In genomic region chr14:24052656-24053547, GRCh38 we compare ENCODE assay signal across 1 cellular context.
A peak's percentile ranks its signal among the peaks of the same experiment; 100 is the strongest.
TF ChIP-seq lines count a peak whose summit lies in the region.

No MANE protein-coding gene starts in this region.

TF ChIP-seq in HepG2, 621 proteins besides CTCF, POLR2A, EP300 and RAD21 (continued from another document and continues in another):
- TF ChIP-seq ZNF407 (CRISPR knock-in tag; IDR thresholded peaks at IDR 0.05; ENCODE audit: not compliant biosample characterization): no peak
- TF ChIP-seq ZMAT3 (CRISPR knock-in tag; conservative IDR thresholded peaks at IDR 0.05): no peak
- TF ChIP-seq ZBTB38 (CRISPR knock-in tag; IDR thresholded peaks at IDR 0.05): no peak
- TF ChIP-seq ZNF333 (CRISPR knock-in tag; IDR thresholded peaks at IDR 0.05; ENCODE audit: borderline replicate concordance): no peak
- TF ChIP-seq E2F1 (CRISPR knock-in tag; IDR thresholded peaks at IDR 0.05): no peak
- TF ChIP-seq MLXIP (CRISPR knock-in tag; IDR thresholded peaks at IDR 0.05; ENCODE audit: borderline replicate concordance): no peak
- no peak for TF ChIP-seq SCMH1 (CRISPR knock-in tag; IDR thresholded peaks at IDR 0.05; ENCODE audit: borderline replicate concordance)
- 0 out of 2 replicates have a peak, but pooled peaks have one; percentile 30 for TF ChIP-seq ZNF691 (CRISPR knock-in tag; IDR thresholded peaks at IDR 0.05; ENCODE audit: borderline replicate concordance, low read depth)
- peak; percentile 10; the same call in 1 of the 2 replicates for TF ChIP-seq ZNF30 (CRISPR knock-in tag; IDR thresholded peaks at IDR 0.05)
- TF ChIP-seq ATF7 (IDR thresholded peaks at IDR 0.05): no peak
- TF ChIP-seq ATF7 (CRISPR knock-in tag; IDR thresholded peaks at IDR 0.05): 0 out of 2 replicates have a peak, but pooled peaks have one; percentile 1
- no peak for TF ChIP-seq SETDB1 (CRISPR knock-in tag; IDR thresholded peaks at IDR 0.05; ENCODE audit: borderline replicate concordance)
- 0 out of 2 replicates have a peak, but pooled peaks have one; percentile 0 for TF ChIP-seq RARA (CRISPR knock-in tag; IDR thresholded peaks at IDR 0.05)
- no peak for TF ChIP-seq FLYWCH1 (CRISPR knock-in tag; IDR thresholded peaks at IDR 0.05)
- TF ChIP-seq ZSCAN25 (CRISPR knock-in tag; IDR thresholded peaks at IDR 0.05): 0 out of 2 replicates have a peak, but pooled peaks have one; percentile 10
- TF ChIP-seq KDM3A (CRISPR knock-in tag; IDR thresholded peaks at IDR 0.05; ENCODE audit: low read depth): no peak
- no peak; the same call in 1 of the 2 replicates for TF ChIP-seq CERS6 (CRISPR knock-in tag; IDR thresholded peaks at IDR 0.05)
- no peak for TF ChIP-seq ZNF652 (CRISPR knock-in tag; IDR thresholded peaks at IDR 0.05; ENCODE audit: borderline replicate concordance, low read depth)
- TF ChIP-seq ZNF660 (CRISPR knock-in tag; IDR thresholded peaks at IDR 0.05; ENCODE audit: borderline replicate concordance, low read depth): 0 out of 2 replicates have a peak, but pooled peaks have one; percentile 10
- TF ChIP-seq ARID3A (IDR thresholded peaks at IDR 0.05; ENCODE audit: low read depth, low read length): no peak
- no peak for TF ChIP-seq ZNF468 (CRISPR knock-in tag; IDR thresholded peaks at IDR 0.05)
- no peak for TF ChIP-seq ZHX2 (IDR thresholded peaks at IDR 0.05; ENCODE audit: low read depth)
- TF ChIP-seq ZHX2 (CRISPR knock-in tag; IDR thresholded peaks at IDR 0.05; ENCODE audit: borderline replicate concordance): no peak
- no peak for TF ChIP-seq ZKSCAN5 (CRISPR knock-in tag; IDR thresholded peaks at IDR 0.05)
- no peak for TF ChIP-seq FOXP4 (CRISPR knock-in tag; IDR thresholded peaks at IDR 0.05)
- TF ChIP-seq NKX3-1 (CRISPR knock-in tag; IDR thresholded peaks at IDR 0.05): no peak
